1 cellular context compared by ENCODE assay signal in the genomic region with DNA sequence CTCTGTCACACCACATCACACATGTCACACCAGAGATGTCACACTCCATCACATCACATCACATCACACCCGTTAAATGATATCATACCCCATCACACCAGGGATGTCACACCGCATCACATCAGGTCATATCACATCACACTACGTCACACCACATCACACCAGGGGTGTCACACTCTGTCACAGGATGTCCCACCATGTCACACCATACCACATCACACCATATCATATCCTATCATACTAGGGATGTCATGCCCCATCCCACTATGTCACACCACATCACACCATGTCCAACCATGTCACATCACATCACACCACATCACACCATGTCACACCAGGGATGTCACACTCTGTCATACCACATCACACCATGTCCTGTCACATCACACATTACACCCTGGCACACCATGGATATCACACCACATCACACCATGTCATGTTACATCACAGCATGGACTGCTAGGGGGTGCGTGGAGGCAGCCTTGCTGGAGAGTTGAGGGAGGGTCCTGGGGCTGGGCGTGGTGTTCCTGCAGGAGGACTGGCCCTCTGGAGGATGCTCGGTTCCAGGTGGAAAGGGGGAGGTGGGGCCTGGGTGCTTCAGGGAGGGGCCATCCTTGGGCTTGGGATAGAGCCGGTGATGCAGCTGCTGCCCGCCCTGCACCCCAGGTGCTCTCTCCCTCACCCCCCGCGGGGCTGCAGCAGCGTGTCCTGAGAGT.
TF ChIP-seq lines count a peak whose summit lies in the region.

No MANE protein-coding gene starts in this region.

TF ChIP-seq in SK-N-SH, 30 proteins besides CTCF, POLR2A, EP300 and RAD21 (continued from another document):
- TF ChIP-seq RXRA (IDR thresholded peaks at IDR 0.05; ENCODE audit: borderline replicate concordance, low read depth): no peak
- TF ChIP-seq ELF1 (IDR thresholded peaks at IDR 0.05): no peak
- no peak for TF ChIP-seq CHD2 (IDR thresholded peaks at IDR 0.05; ENCODE audit: low read length, partially characterized antibody)
- no peak for TF ChIP-seq MXI1 (IDR thresholded peaks at IDR 0.05; ENCODE audit: low read depth, low read length)
- no peak for TF ChIP-seq RFX5 (IDR thresholded peaks at IDR 0.05; ENCODE audit: low read length)
- TF ChIP-seq, protein P1, sequence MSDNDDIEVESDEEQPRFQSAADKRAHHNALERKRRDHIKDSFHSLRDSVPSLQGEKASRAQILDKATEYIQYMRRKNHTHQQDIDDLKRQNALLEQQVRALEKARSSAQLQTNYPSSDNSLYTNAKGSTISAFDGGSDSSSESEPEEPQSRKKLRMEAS (IDR thresholded peaks at IDR 0.05; ENCODE audit: low read depth): no peak
- no peak for TF ChIP-seq TCF12 (IDR thresholded peaks at IDR 0.05)
